ENCODE assay signal across 9 cellular contexts in the genomic region with DNA sequence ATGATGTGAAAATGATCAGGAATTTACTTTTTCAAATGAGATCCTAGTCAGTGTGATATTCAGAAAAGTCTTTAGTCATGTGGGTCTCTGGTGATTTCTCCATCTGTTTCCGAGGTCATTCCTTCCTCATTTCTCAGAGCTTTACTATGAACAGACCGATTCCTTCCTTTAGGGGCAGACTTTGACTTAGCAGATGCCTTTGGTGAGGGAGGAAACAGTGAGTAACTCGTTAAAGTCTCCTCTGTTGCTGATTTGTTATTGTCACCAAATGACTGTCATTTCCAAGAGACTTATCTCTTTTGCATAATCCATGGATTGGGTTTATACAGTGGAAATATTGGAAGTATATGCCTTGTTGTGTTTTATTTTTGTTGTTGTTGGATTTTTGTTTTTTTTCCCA.
DNase-seq lines count a peak whose midpoint lies in the region; ATAC-seq and TF ChIP-seq lines count a peak whose summit lies in the region.
"Had no signal": no experiment of that assay in that cellular context is flagged by ENCODE, and none has a peak within 500 bp of the region (broad histone marks: within the 10 kb centered on the region; RNA-seq: fewer than 3 reads in every experiment).

No MANE protein-coding gene starts in this region.

- TF ChIP-seq POLR2A in body of pancreas (IDR thresholded peaks at IDR 0.05) (no peak), upper lobe of left lung (IDR thresholded peaks at IDR 0.05) (no peak)

- H3K36me3 ChIP-seq in body of pancreas (replicated peaks in 1 of 2; ENCODE audit: insufficient read depth in 1 of 2, low read depth in 2 of 2) = peaks cover 0 to 2% of the 10 kb centered on the region in 2 donors
- peaks cover 0 to 44% (median 3%) of the 10 kb centered on the region in 4 donors for H3K36me3 ChIP-seq in upper lobe of left lung

- no peaks in the 10 kb centered on the region for H3K9me3 Mint-ChIP-seq in activated naive CD4-positive, alpha-beta T cell treated with anti-CD3 and anti-CD28 coated beads, Interleukin-2, amount 10 ng/mL, durations not matched to agents 7 days and 5 days
- H3K9me3 Mint-ChIP-seq: IgD-negative memory B cell had no signal

- H3K4me1 ChIP-seq in body of pancreas (peaks cover 9% of the 10 kb centered on the region), upper lobe of left lung (peaks cover 2 to 10% (median 7%) of the 10 kb centered on the region in 4 donors)

- H3K9me3 ChIP-seq in body of pancreas (no peaks in the 10 kb centered on the region), upper lobe of left lung (no peaks in the 10 kb centered on the region)

- no peak for TF ChIP-seq EP300 in upper lobe of left lung (IDR thresholded peaks at IDR 0.05)

- CTCF ChIA-PET in activated naive CD4-positive, alpha-beta T cell treated with anti-CD3 and anti-CD28 coated beads, Interleukin-2, amount 10 ng/mL, durations not matched to agents 7 days and 5 days (lab: Charles Lee) = no interaction called here

- peaks cover 51% of the 10 kb centered on the region for H3K4me1 Mint-ChIP-seq in activated naive CD4-positive, alpha-beta T cell treated with anti-CD3 and anti-CD28 coated beads, Interleukin-2, amount 10 ng/mL, durations not matched to agents 7 days and 5 days

- H3K27me3 Mint-ChIP-seq in activated naive CD4-positive, alpha-beta T cell treated with anti-CD3 and anti-CD28 coated beads, Interleukin-2, amount 10 ng/mL, durations not matched to agents 7 days and 5 days = peaks cover 5% of the 10 kb centered on the region

- H3K36me3 Mint-ChIP-seq in activated naive CD4-positive, alpha-beta T cell treated with anti-CD3 and anti-CD28 coated beads, Interleukin-2, amount 10 ng/mL, durations not matched to agents 7 days and 5 days = peaks cover 62% of the 10 kb centered on the region

- DNase-seq in activated naive CD4-positive, alpha-beta T cell treated with anti-CD3 and anti-CD28 coated beads, Interleukin-2, amount 10 ng/mL, durations not matched to agents 7 days and 5 days = no peak
- DNase-seq in activated naive CD4-positive, alpha-beta T cell (lab: John Stamatoyannopoulos, UW) = no peak
- DNase-seq in body of pancreas (no peak), left colon (no peak), upper lobe of left lung (no peak), Kasumi-1 (lab: John Stamatoyannopoulos, UW) (no peak)

- peak overlapping the region; percentile 59 for H3K27ac Mint-ChIP-seq in activated naive CD4-positive, alpha-beta T cell treated with anti-CD3 and anti-CD28 coated beads, Interleukin-2, amount 10 ng/mL, durations not matched to agents 7 days and 5 days
- H3K27ac Mint-ChIP-seq: IgD-negative memory B cell had no signal

- H3K27me3 ChIP-seq in body of pancreas = no peaks in the 10 kb centered on the region
- H3K27me3 ChIP-seq in upper lobe of left lung = no peaks in the 10 kb centered on the region

- 5 to 21% methylated on average over 3 of the region's 3 CpGs for WGBS in body of pancreas, 2 donors
- WGBS in upper lobe of left lung, 2 donors = 19 to 30% methylated on average over 3 of the region's 3 CpGs

- H3K4me3 ChIP-seq in body of pancreas (no peak overlapping the region), upper lobe of left lung (no peak overlapping the region)

- intact Hi-C loops in body of pancreas (cut with DNase I) (no loop called here), left colon (cut with DNase I, micrococcal nuclease) (no loop called here)

- H3K27ac ChIP-seq in body of pancreas (peak overlapping the region in 1 of 4 donors; percentile 3), upper lobe of left lung (peak overlapping the region in 3 of 4 donors; percentile 5 to 68 (median 47))

- peak in 4 of 7 experiments; percentile 28 to 47 (median 35) for TF ChIP-seq CTCF in body of pancreas (IDR thresholded peaks at IDR 0.05)
- TF ChIP-seq CTCF in upper lobe of left lung (IDR thresholded peaks at IDR 0.05) = peak in 4 of 6 experiments; percentile 9 to 31 (median 21)

- peak; percentile 47 for ATAC-seq in body of pancreas
- peak; percentile 69 for ATAC-seq in left colon
- ATAC-seq in upper lobe of left lung (ENCODE audit: low FRiP score in 2 of 2) = peak in 1 of 2 donors; percentile 85
- ATAC-seq in HG02763 (IDR thresholded peaks at IDR 0.05; ENCODE audit: unreplicated experiment) = no peak
- ATAC-seq in GM18868 (IDR thresholded peaks at IDR 0.05; ENCODE audit: unreplicated experiment) = no peak

- no peak overlapping the region for H3K4me3 Mint-ChIP-seq in activated naive CD4-positive, alpha-beta T cell treated with anti-CD3 and anti-CD28 coated beads, Interleukin-2, amount 10 ng/mL, durations not matched to agents 7 days and 5 days
- H3K4me3 Mint-ChIP-seq: IgD-negative memory B cell had no signal

Comparison
In these comparisons a context has a peak if more than half of its experiments do, and no peak if none do; other contexts are left out.
1. ATAC-seq: peak in body of pancreas (single experiment) and left colon (single experiment); none in HG02763 (single experiment) and GM18868 (single experiment).